Comparison of ENCODE assay signal across 17 cellular contexts in genomic region chr1:39841429-39841828, GRCh38. TPM values are rescaled to one million over a fixed set of nuclear protein-coding genes. Genes with fewer than 3 reads are reported as not detected.
DNase-seq lines count a peak whose midpoint lies in the region; ATAC-seq, FAIRE-seq and TF ChIP-seq lines count a peak whose summit lies in the region.
"Had no signal": no experiment of that assay in that cellular context is flagged by ENCODE, and none has a peak within 500 bp of the region (broad histone marks: within the 10 kb centered on the region; RNA-seq: fewer than 3 reads in every experiment).

No MANE protein-coding gene starts in this region.

- dilution Hi-C loops in mammary epithelial cell (cut with HindIII; ENCODE audit: low sequenced_read_pairs) = no loop called here

- WGBS in mammary epithelial cell (ENCODE audit: low coverage, missing lambda C conversion rate) = 71% methylated on average over 3 of the region's 3 CpGs
- 87% methylated on average over 3 of the region's 3 CpGs for WGBS in K562 (ENCODE audit: insufficient coverage, low coverage, missing lambda C conversion rate)

- H3K27ac Mint-ChIP-seq in MCF 10A (ENCODE audit: low read depth, unreplicated experiment) (no peak overlapping the region), neural progenitor cell (peak overlapping the region; percentile 9)

- no peak for FAIRE-seq in K562 (lab: Jason Lieb, UNC)
- FAIRE-seq: A204.1, H54 had no signal

- DNase-seq in MCF 10A (ENCODE audit: unreplicated experiment) = no peak
- DNase-seq in mammary epithelial cell = no peak
- no peak for DNase-seq in Panc1 (ENCODE audit: low read depth, low spot score)
- no peak for DNase-seq in K562 (ENCODE audit: extremely low read depth in 1 of 4, low spot score in 3 of 4)
- DNase-seq in neural progenitor cell (ENCODE audit: low spot score) = no peak
- DNase-seq in stimulated activated CD4-positive, alpha-beta T cell treated with anti-CD3 and anti-CD28 coated beads, Interleukin-15, amount 100 ng/mL, for 24 hours = no peak
- DNase-seq in A172 (ENCODE audit: low spot score) = no peak
- DNase-seq in tibial artery = no peak
- DNase-seq: EL, NCI-H1417, NCI-H1930, NCI-H446, NCI-H69, PC-9 had no signal

- TF ChIP-seq POLR2A in K562 (conservative IDR thresholded peaks at IDR 0.05) = no peak

- no peaks in the 10 kb centered on the region for H3K79me2 ChIP-seq in mammary epithelial cell (ENCODE audit: insufficient read depth, low read length)
- peaks cover 12% of the 10 kb centered on the region; the same call in 1 of the 3 replicates for H3K79me2 ChIP-seq in K562 (ENCODE audit: control insufficient read depth, insufficient read depth, low read length)
- H3K79me2 ChIP-seq in neural progenitor cell (ENCODE audit: low read depth) = no peaks in the 10 kb centered on the region

- H3K4me1 ChIP-seq in mammary epithelial cell (ENCODE audit: insufficient read depth, low read length) (peaks cover 13% of the 10 kb centered on the region), Panc1 (ENCODE audit: control insufficient read depth, insufficient read depth, low read length) (no peaks in the 10 kb centered on the region), K562 (replicated peaks in 1 of 2; ENCODE audit: control insufficient read depth in 2 of 2, insufficient read depth in 2 of 2, low read length in 2 of 2) (peaks cover 5 to 7% of the 10 kb centered on the region in 2 experiments; a peak in 2 of 5 replicates), neural progenitor cell (no peaks in the 10 kb centered on the region), tibial artery (peaks cover 0 to 8% (median 3%) of the 10 kb centered on the region in 4 donors)

- TF ChIP-seq EP300 in K562 (IDR thresholded peaks at IDR 0.05; ENCODE audit: low read length) = no peak

- intact Hi-C loops in MCF 10A (cut with micrococcal nuclease) (no loop called here), mammary epithelial cell (cut with micrococcal nuclease) (no loop called here), Panc1 (cut with micrococcal nuclease; ENCODE audit: unreplicated experiment) (no loop called here), K562 (cut with micrococcal nuclease) (no loop called here), tibial artery (cut with DNase I; ENCODE audit: low total_unique reads) (no loop called here)

- H3K27me3 Mint-ChIP-seq in MCF 10A (ENCODE audit: insufficient read depth, unreplicated experiment) (no peaks in the 10 kb centered on the region), neural progenitor cell (ENCODE audit: insufficient read depth, low read depth) (no peaks in the 10 kb centered on the region)

- no peak overlapping the region for H3K4me2 ChIP-seq in mammary epithelial cell (ENCODE audit: insufficient read depth, low read depth, low read length)
- no peak overlapping the region for H3K4me2 ChIP-seq in K562 (ENCODE audit: insufficient read depth, low read length)
- H3K4me2 ChIP-seq in neural progenitor cell = no peak overlapping the region
- H3K4me2 ChIP-seq: PC-9 had no signal

- no peaks in the 10 kb centered on the region for H3K9me3 Mint-ChIP-seq in MCF 10A (ENCODE audit: unreplicated experiment)
- H3K9me3 Mint-ChIP-seq in neural progenitor cell = no peaks in the 10 kb centered on the region

- peaks cover 14% of the 10 kb centered on the region for H3K4me1 Mint-ChIP-seq in MCF 10A (ENCODE audit: insufficient read depth, unreplicated experiment)
- peaks cover 14% of the 10 kb centered on the region for H3K4me1 Mint-ChIP-seq in neural progenitor cell

- H3K36me3 Mint-ChIP-seq in MCF 10A (ENCODE audit: insufficient read depth, unreplicated experiment) (peaks cover 86% of the 10 kb centered on the region), neural progenitor cell (peaks cover 46% of the 10 kb centered on the region)

- POLR2A ChIA-PET in MCF 10A (lab: Yijun Ruan, JAX) = no interaction called here
- POLR2A ChIA-PET in Panc1 (lab: Charles Lee) = no interaction called here
- POLR2A ChIA-PET in K562 (lab: Yijun Ruan, JAX) = interaction anchor here (0.8 to 1.5 kb wide), 6 partner anchors 10 to 235 kb away, joined by 3 to 4 read pairs (median 3); no protein-coding TSS in a partner anchor

- no peak overlapping the region for H2AFZ ChIP-seq in mammary epithelial cell (ENCODE audit: low read depth, low read length)
- H2AFZ ChIP-seq in K562 (ENCODE audit: low read depth, low read length) = no peak overlapping the region
- H2AFZ ChIP-seq in neural progenitor cell (replicated peaks) = no peak overlapping the region
- H2AFZ ChIP-seq: PC-9 had no signal

- BruUV-seq in MCF 10A (replicated peaks; lab: Mats Ljungman, UMichigan) (TSS peak; percentile 53), mammary epithelial cell (replicated peaks; lab: Mats Ljungman, UMichigan) (no TSS peak), Panc1 (replicated peaks; lab: Mats Ljungman, UMichigan) (TSS peak; percentile 53), K562 (replicated peaks; lab: Mats Ljungman, UMichigan) (TSS peak; percentile 24)

- in situ Hi-C loops in mammary epithelial cell (cut with MboI; ENCODE audit: low sequenced_read_pairs in 2 of 2) (no loop called here), Panc1 (cut with HindIII; ENCODE audit: low pct_unique_long_range_greater_than_20kb, low sequenced_read_pairs) (no loop called here), K562 (cut with MboI) (no loop called here)

- no peak overlapping the region for H3K27ac ChIP-seq in mammary epithelial cell (ENCODE audit: insufficient read depth, low read depth, low read length)
- no peak overlapping the region for H3K27ac ChIP-seq in Panc1 (ENCODE audit: low read length)
- H3K27ac ChIP-seq in K562 (ENCODE audit: extremely low read depth, low read depth, low read length) = no peak overlapping the region
- no peak overlapping the region for H3K27ac ChIP-seq in neural progenitor cell
- no peak overlapping the region for H3K27ac ChIP-seq in tibial artery
- H3K27ac ChIP-seq: PC-9 had no signal

- ATAC-seq in Panc1 (no peak), K562 (no peak)

- no peak for TF ChIP-seq CTCF in MCF 10A (IDR thresholded peaks at IDR 0.05; ENCODE audit: unreplicated experiment)
- no peak for TF ChIP-seq CTCF in mammary epithelial cell (conservative IDR thresholded peaks at IDR 0.05 in 1 of 2, IDR thresholded peaks at IDR 0.05 in 1 of 2; ENCODE audit: extremely low read depth in 1 of 2, insufficient read depth in 1 of 2, low read depth in 1 of 2, low read length in 2 of 2)
- no peak for TF ChIP-seq CTCF in Panc1 (IDR thresholded peaks at IDR 0.05)
- no peak for TF ChIP-seq CTCF in K562 (IDR thresholded peaks at IDR 0.05 in 2 of 3, conservative IDR thresholded peaks at IDR 0.05 in 1 of 3; ENCODE audit: insufficient read depth in 2 of 3, low read depth in 1 of 3, low read length in 3 of 3)
- no peak for TF ChIP-seq CTCF in neural progenitor cell (IDR thresholded peaks at IDR 0.05)
- TF ChIP-seq CTCF in tibial artery (IDR thresholded peaks at IDR 0.05) = no peak

- H3K36me3 ChIP-seq in mammary epithelial cell (ENCODE audit: insufficient read depth, low read length) (peaks cover 44% of the 10 kb centered on the region), Panc1 (ENCODE audit: control insufficient read depth, insufficient read depth, low read length) (peaks cover 27% of the 10 kb centered on the region; the same call in 1 of the 2 replicates), K562 (ENCODE audit: control insufficient read depth, insufficient read depth, low read length) (peaks cover 99% of the 10 kb centered on the region), neural progenitor cell (peaks cover 13% of the 10 kb centered on the region), tibial artery (peaks cover 59 to 83% (median 75%) of the 10 kb centered on the region in 3 donors)

- no peak overlapping the region for H3K4me3 ChIP-seq in mammary epithelial cell (replicated peaks in 1 of 3; ENCODE audit: insufficient read depth in 1 of 3, low read depth in 2 of 3, low read length in 3 of 3)
- H3K4me3 ChIP-seq in Panc1 (ENCODE audit: low read depth in 2 of 2, low read length in 2 of 2) = no peak overlapping the region
- H3K4me3 ChIP-seq in K562 = no peak overlapping the region
- no peak overlapping the region for H3K4me3 ChIP-seq in neural progenitor cell
- H3K4me3 ChIP-seq in tibial artery = no peak overlapping the region
- H3K4me3 ChIP-seq: BLaER1 treated with 17β-estradiol and CSF1 and Interleukin-3, amounts not matched to agents 10 nM and 100 nM; PC-9 had no signal

- H3K27me3 ChIP-seq in mammary epithelial cell (ENCODE audit: insufficient read depth, low read length) (no peaks in the 10 kb centered on the region), Panc1 (ENCODE audit: control insufficient read depth, insufficient read depth, low read length) (no peaks in the 10 kb centered on the region), K562 (ENCODE audit: control insufficient read depth in 2 of 2, insufficient read depth in 2 of 2, low read length in 2 of 2) (no peaks in the 10 kb centered on the region), neural progenitor cell (no peaks in the 10 kb centered on the region), tibial artery (no peaks in the 10 kb centered on the region)
- H3K27me3 ChIP-seq: BLaER1 treated with 17β-estradiol and CSF1 and Interleukin-3, amounts not matched to agents 10 nM and 100 nM had no signal

- H4K20me1 ChIP-seq in mammary epithelial cell (ENCODE audit: insufficient read depth, low read length) (no peaks in the 10 kb centered on the region), K562 (replicated peaks; ENCODE audit: control insufficient read depth, insufficient read depth, low read length) (no peaks in the 10 kb centered on the region), neural progenitor cell (ENCODE audit: low read depth) (peaks cover 26% of the 10 kb centered on the region)

- H3K9me3 ChIP-seq in mammary epithelial cell (replicated peaks; ENCODE audit: insufficient read depth, low read length) (no peaks in the 10 kb centered on the region), Panc1 (ENCODE audit: control insufficient read depth, insufficient read depth, low read depth, low read length) (no peaks in the 10 kb centered on the region), K562 (replicated peaks; ENCODE audit: control insufficient read depth, insufficient read depth, low read depth, low read length) (no peaks in the 10 kb centered on the region), neural progenitor cell (ENCODE audit: low read depth) (no peaks in the 10 kb centered on the region), tibial artery (no peaks in the 10 kb centered on the region)
- H3K9me3 ChIP-seq: BLaER1 treated with 17β-estradiol and CSF1 and Interleukin-3, amounts not matched to agents 10 nM and 100 nM had no signal

- no peak for TF ChIP-seq RAD21 in K562 (CRISPR knock-in tag; conservative IDR thresholded peaks at IDR 0.05 in 1 of 2, IDR thresholded peaks at IDR 0.05 in 1 of 2)

- H3K9ac ChIP-seq in mammary epithelial cell (ENCODE audit: insufficient read depth, low read length) (no peak overlapping the region), K562 (ENCODE audit: insufficient read depth in 1 of 2, low read depth in 2 of 2, low read length in 2 of 2) (no peak overlapping the region), neural progenitor cell (no peak overlapping the region)
- H3K9ac ChIP-seq: BLaER1 treated with 17β-estradiol and CSF1 and Interleukin-3, amounts not matched to agents 10 nM and 100 nM had no signal

- CTCF ChIA-PET in MCF 10A (lab: Yijun Ruan, JAX) (interaction anchor here (0.7 to 1.1 kb wide), 4 partner anchors 26 to 150 kb away, joined by 3 to 4 read pairs (median 3); no protein-coding TSS in a partner anchor), mammary epithelial cell (lab: Charles Lee; ENCODE audit: low non-redundant PET) (no interaction called here), Panc1 (lab: Charles Lee) (no interaction called here), K562 (lab: Yijun Ruan, JAX; ENCODE audit: low intra/inter-chr PET ratio) (no interaction called here)

- no peaks in the 10 kb centered on the region for H3F3A ChIP-seq in neural progenitor cell (ENCODE audit: low read depth)

- H3K4me3 Mint-ChIP-seq in MCF 10A (ENCODE audit: unreplicated experiment) (no peak overlapping the region), neural progenitor cell (no peak overlapping the region)

- H3K9me1 ChIP-seq in K562 (ENCODE audit: control insufficient read depth, insufficient read depth, low read length) = peaks cover 9% of the 10 kb centered on the region

RNA-seq across cellular contexts. Expression of gene TRIT1, which starts 41.9 kb away (rescaled TPM):
- total RNA-seq in MCF 10A (2022) = 27.4 and 30.6 TPM in 2 replicates
- total RNA-seq in mammary epithelial cell = 10 to 100 TPM; 21.3 to 24.6 TPM
- polyA plus RNA-seq in mammary epithelial cell = 15.4 TPM
- polyA minus RNA-seq in mammary epithelial cell = 16.6 TPM
- 22.7 TPM for total RNA-seq in Panc1 (2021; ENCODE audit: unreplicated experiment)
- polyA plus RNA-seq in Panc1 (2012; ENCODE audit: insufficient read length) = 18.1 TPM
- total RNA-seq in K562 (2011; cell fraction: chromatin; rRNA removed; ENCODE audit: low replicate concordance) = 76.0 and 139 TPM in 2 replicates
- 71.9 and 78.4 TPM in 2 replicates for total RNA-seq in K562 (2011; cell fraction: nucleolus; rRNA removed)
- total RNA-seq in K562 (2011; cell fraction: nucleoplasm; rRNA removed) = 85.4 and 109 TPM in 2 replicates
- total RNA-seq in K562 (2014; rRNA removed) = 67.5 and 71.3 TPM in 2 replicates
- total RNA-seq in K562 (2014; rRNA removed; fragmentation: Illumina TruSeq; extraction: Trizol) = 84.0 and 103 TPM in 2 replicates
- 66.7 and 67.6 TPM in 2 replicates for total RNA-seq in K562 (2015; rRNA removed; fragmentation: Illumina TruSeq; extraction: Trizol)
- 57.5 and 58.4 TPM in 2 replicates for total RNA-seq in K562 (2021)
- 87.3 and 88.3 TPM in 2 replicates for polyA plus RNA-seq in K562 (2011; rRNA removed)
- polyA plus RNA-seq in K562 (2011; cell fraction: cytosol; rRNA removed) = 24.8 and 44.1 TPM in 2 replicates
- 69.2 and 92.0 TPM in 2 replicates for polyA plus RNA-seq in K562 (2011; cell fraction: nucleus; rRNA removed)
- polyA plus RNA-seq in K562 (2012) = 45.6 and 47.5 TPM in 2 replicates
- 75.1 and 76.5 TPM in 2 replicates for polyA plus RNA-seq in K562 (2014; fragmentation: Illumina TruSeq; extraction: Trizol)
- 10 to 100 TPM; 27.9 to 58.3 TPM for polyA plus RNA-seq in K562 (2014; fragmentation: Nextera tagmentation; extraction: Ambion mirVana)
- 66.4 and 72.1 TPM in 2 replicates for polyA plus RNA-seq in K562 (2014; rRNA removed)
- polyA minus RNA-seq in K562 (2011; rRNA and poly(A)+ RNA removed) = 103 and 116 TPM in 2 replicates
- 36.2 and 48.7 TPM in 2 replicates for polyA minus RNA-seq in K562 (2011; cell fraction: cytosol; rRNA and poly(A)+ RNA removed)
- polyA minus RNA-seq in K562 (2011; cell fraction: nucleus; rRNA and poly(A)+ RNA removed) = 78.8 and 98.3 TPM in 2 replicates
- total RNA-seq in neural progenitor cell (ENCODE audit: low replicate concordance) = 45.1 and 64.8 TPM in 2 replicates
- total RNA-seq in A172 (2014; rRNA removed; shearing (Covaris generic)) = 23.2 and 38.1 TPM in 2 replicates

RNA-seq across cellular contexts. Expression of gene BMP8B, which starts 52.8 kb away (rescaled TPM):
- 0.21 and 0.52 TPM in 2 replicates for total RNA-seq in MCF 10A (2022)
- not detected for total RNA-seq in mammary epithelial cell
- polyA plus RNA-seq in mammary epithelial cell = 0.06 TPM
- not detected for polyA minus RNA-seq in mammary epithelial cell
- total RNA-seq in Panc1 (2021; ENCODE audit: unreplicated experiment) = 3.7 TPM
- 3.5 TPM for polyA plus RNA-seq in Panc1 (2012; ENCODE audit: insufficient read length)
- 0.16 and 0.32 TPM in 2 replicates for total RNA-seq in K562 (2011; cell fraction: chromatin; rRNA removed; ENCODE audit: low replicate concordance)
- total RNA-seq in K562 (2011; cell fraction: nucleolus; rRNA removed) = 0.53 and 0.67 TPM in 2 replicates
- total RNA-seq in K562 (2011; cell fraction: nucleoplasm; rRNA removed) = 0.29 and 0.31 TPM in 2 replicates
- 0.18 and 0.20 TPM in 2 replicates for total RNA-seq in K562 (2014; rRNA removed)
- total RNA-seq in K562 (2014; rRNA removed; fragmentation: Illumina TruSeq; extraction: Trizol) = 0.10 and 0.11 TPM in 2 replicates
- total RNA-seq in K562 (2015; rRNA removed; fragmentation: Illumina TruSeq; extraction: Trizol) = 0.11 and 0.14 TPM in 2 replicates
- 0.33 and 0.36 TPM in 2 replicates for total RNA-seq in K562 (2021)
- 0.14 and 0.15 TPM in 2 replicates for polyA plus RNA-seq in K562 (2011; rRNA removed)
- 0.09 and 0.13 TPM in 2 replicates for polyA plus RNA-seq in K562 (2011; cell fraction: cytosol; rRNA removed)
- polyA plus RNA-seq in K562 (2011; cell fraction: nucleus; rRNA removed) = 0.14 and 0.17 TPM in 2 replicates
- 0.34 and 0.62 TPM in 2 replicates for polyA plus RNA-seq in K562 (2012)
- polyA plus RNA-seq in K562 (2014; fragmentation: Illumina TruSeq; extraction: Trizol) = 0.14 and 0.18 TPM in 2 replicates
- polyA plus RNA-seq in K562 (2014; fragmentation: Nextera tagmentation; extraction: Ambion mirVana) = under 1 TPM; 0.03 to 0.04 TPM
- 0.09 and 0.22 TPM in 2 replicates for polyA plus RNA-seq in K562 (2014; rRNA removed)
- 0.09 and 0.18 TPM in 2 replicates for polyA minus RNA-seq in K562 (2011; rRNA and poly(A)+ RNA removed)
- polyA minus RNA-seq in K562 (2011; cell fraction: cytosol; rRNA and poly(A)+ RNA removed) = not detected in 2 replicates
- polyA minus RNA-seq in K562 (2011; cell fraction: nucleus; rRNA and poly(A)+ RNA removed) = 0.13 and 0.22 TPM in 2 replicates
- total RNA-seq in neural progenitor cell (ENCODE audit: low replicate concordance) = 0.24 and 0.28 TPM in 2 replicates
- 0.26 and 0.55 TPM in 2 replicates for total RNA-seq in A172 (2014; rRNA removed; shearing (Covaris generic))
